16 cellular contexts compared by ENCODE assay signal in the genomic region with DNA sequence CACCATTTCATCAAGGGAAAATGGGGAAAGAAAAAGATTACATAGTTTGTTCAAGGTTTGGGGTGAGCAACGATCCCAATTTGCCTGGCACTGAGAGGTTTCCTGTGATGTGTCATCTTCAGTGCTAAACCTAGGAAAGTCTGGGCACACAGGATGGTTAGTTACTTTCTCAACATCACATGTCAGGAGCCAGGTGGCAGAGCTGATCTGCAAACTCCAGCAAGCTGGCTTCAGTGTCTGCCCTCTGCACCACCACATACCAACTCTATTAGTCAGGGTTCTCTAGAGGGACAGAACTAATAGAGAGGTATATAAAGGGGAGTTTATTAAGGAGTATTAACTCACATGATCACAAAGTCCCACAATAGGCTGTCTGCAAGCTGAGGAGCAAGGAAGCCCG. TPM values are rescaled to one million over a fixed set of nuclear protein-coding genes. Genes with fewer than 3 reads are reported as not detected.
DNase-seq lines count a peak whose midpoint lies in the region; ATAC-seq, FAIRE-seq and TF ChIP-seq lines count a peak whose summit lies in the region.
"Had no signal": no experiment of that assay in that cellular context is flagged by ENCODE, and none has a peak within 500 bp of the region (broad histone marks: within the 10 kb centered on the region; RNA-seq: fewer than 3 reads in every experiment).

No MANE protein-coding gene starts in this region.

- H3K4me3 Mint-ChIP-seq in activated CD8-positive, alpha-beta memory T cell treated with anti-CD3 and anti-CD28 coated beads, Interleukin-2, amount 10 ng/mL, durations not matched to agents 7 days and 5 days = no peak overlapping the region
- no peak overlapping the region for H3K4me3 Mint-ChIP-seq in natural killer cell
- H3K4me3 Mint-ChIP-seq: activated T-cell treated with anti-CD3 and anti-CD28 coated beads, Interleukin-2, amount 50 U/mL, for 4 hours; natural killer cell treated with Interleukin-12 subunit alpha and Interleukin-12 subunit beta and Interleukin-15 and Interleukin-18, amount 100 ng/mL, for 72 hours had no signal

- CTCF ChIA-PET in activated CD8-positive, alpha-beta memory T cell treated with anti-CD3 and anti-CD28 coated beads, Interleukin-2, amount 10 ng/mL, durations not matched to agents 7 days and 5 days (lab: Charles Lee) = no interaction called here

- H3K27me3 ChIP-seq in adipocyte (replicated peaks; ENCODE audit: control insufficient read depth, insufficient read depth, low read length) (no peaks in the 10 kb centered on the region), foreskin keratinocyte (peaks cover 10% of the 10 kb centered on the region)
- H3K27me3 ChIP-seq: colonic mucosa, testis had no signal

- peaks cover 22% of the 10 kb centered on the region for H3K4me1 ChIP-seq in adipocyte (ENCODE audit: control insufficient read depth, insufficient read depth, low read length)
- no peaks in the 10 kb centered on the region for H3K4me1 ChIP-seq in foreskin keratinocyte
- H3K4me1 ChIP-seq in kidney (ENCODE audit: control insufficient read depth in 1 of 2, insufficient read depth in 1 of 2, low read depth in 1 of 2, low read length in 2 of 2) = no peaks in the 10 kb centered on the region
- H3K4me1 ChIP-seq: testis had no signal

- H3K36me3 Mint-ChIP-seq in activated CD8-positive, alpha-beta memory T cell treated with anti-CD3 and anti-CD28 coated beads, Interleukin-2, amount 10 ng/mL, durations not matched to agents 7 days and 5 days = no peaks in the 10 kb centered on the region
- H3K36me3 Mint-ChIP-seq in natural killer cell = no peaks in the 10 kb centered on the region

- intact Hi-C loops in kidney (cut with DNase I) = no loop called here
- intact Hi-C loops in natural killer cell (cut with micrococcal nuclease) = no loop called here

- no peak for TF ChIP-seq CTCF in foreskin keratinocyte (conservative IDR thresholded peaks at IDR 0.05)
- no peak for TF ChIP-seq CTCF in kidney (IDR thresholded peaks at IDR 0.05; ENCODE audit: borderline replicate concordance, extremely low read depth, insufficient read depth)
- no peak for TF ChIP-seq CTCF in natural killer cell (IDR thresholded peaks at IDR 0.05)

- in situ Hi-C loops in ACHN (cut with HindIII; ENCODE audit: low pct_ligation_motif_present, low pct_unique_long_range_greater_than_20kb, low sequenced_read_pairs) = no loop called here

- ATAC-seq in foreskin keratinocyte = peak; percentile 74
- no peak for ATAC-seq in activated CD8-positive, alpha-beta memory T cell treated with anti-CD3 and anti-CD28 coated beads, Interleukin-2, amount 10 ng/mL, durations not matched to agents 7 days and 5 days
- no peak for ATAC-seq in natural killer cell
- ATAC-seq: activated T-cell treated with anti-CD3 and anti-CD28 coated beads, Interleukin-2, amount 50 U/mL, for 4 hours; natural killer cell treated with Interleukin-12 subunit alpha and Interleukin-12 subunit beta and Interleukin-15 and Interleukin-18, amount 100 ng/mL, for 72 hours had no signal

- H3K9me3 ChIP-seq in adipocyte (ENCODE audit: control insufficient read depth, low read length) (no peaks in the 10 kb centered on the region), kidney (ENCODE audit: control insufficient read depth in 1 of 2, low read length in 2 of 2) (no peaks in the 10 kb centered on the region)
- H3K9me3 ChIP-seq: colonic mucosa, testis had no signal

- no peaks in the 10 kb centered on the region for H3K27me3 Mint-ChIP-seq in activated CD8-positive, alpha-beta memory T cell treated with anti-CD3 and anti-CD28 coated beads, Interleukin-2, amount 10 ng/mL, durations not matched to agents 7 days and 5 days
- peaks cover 10 to 37% of the 10 kb centered on the region in 2 donors for H3K27me3 Mint-ChIP-seq in natural killer cell (ENCODE audit: low read depth in 2 of 2)

- no peaks in the 10 kb centered on the region for H3K4me1 Mint-ChIP-seq in activated CD8-positive, alpha-beta memory T cell treated with anti-CD3 and anti-CD28 coated beads, Interleukin-2, amount 10 ng/mL, durations not matched to agents 7 days and 5 days
- no peaks in the 10 kb centered on the region for H3K4me1 Mint-ChIP-seq in natural killer cell

- peaks cover 4% of the 10 kb centered on the region for H3K9me3 Mint-ChIP-seq in activated CD8-positive, alpha-beta memory T cell treated with anti-CD3 and anti-CD28 coated beads, Interleukin-2, amount 10 ng/mL, durations not matched to agents 7 days and 5 days (ENCODE audit: low read depth)
- peaks cover 0 to 2% of the 10 kb centered on the region in 2 donors for H3K9me3 Mint-ChIP-seq in natural killer cell

- H3K9ac ChIP-seq in adipocyte (ENCODE audit: low read length) (no peak overlapping the region), kidney (ENCODE audit: low read length in 2 of 2) (no peak overlapping the region)

- FAIRE-seq in kidney (lab: Jason Lieb, UNC) = no peak

- H3K4me3 ChIP-seq in adipocyte (ENCODE audit: low read length) = no peak overlapping the region
- H3K4me3 ChIP-seq in kidney (ENCODE audit: low read length in 2 of 2) = no peak overlapping the region
- H3K4me3 ChIP-seq: colonic mucosa, lung, testis had no signal

- H3K27ac ChIP-seq in foreskin keratinocyte = no peak overlapping the region
- H3K27ac ChIP-seq in kidney (ENCODE audit: low read depth in 2 of 2, low read length in 2 of 2) = no peak overlapping the region
- H3K27ac ChIP-seq: colonic mucosa, testis had no signal

- DNase-seq in ACHN = peak; percentile 70
- peak; percentile 49 for DNase-seq in HT-29 (ENCODE audit: low spot score)
- peak; percentile 33 for DNase-seq in adipocyte (ENCODE audit: low read depth)
- DNase-seq in foreskin keratinocyte = peak; percentile 29 to 71
- no peak for DNase-seq in 8988T
- DNase-seq in kidney = no peak
- DNase-seq in activated CD8-positive, alpha-beta memory T cell treated with anti-CD3 and anti-CD28 coated beads, Interleukin-2, amount 10 ng/mL, durations not matched to agents 7 days and 5 days = no peak
- DNase-seq in natural killer cell = no peak
- DNase-seq: activated CD4-positive, alpha-beta T cell treated with anti-CD3 and anti-CD28 coated beads, Interleukin-2, amount 50 U/mL, for 1 hour; activated T-cell treated with anti-CD3 and anti-CD28 coated beads, Interleukin-2, amount 50 U/mL, for 4 hours; colonic mucosa; NCI-H1105 treated with DMSO at 0.1 percent for 48 hours; NK-92 treated with Interleukin-12 subunit alpha and Interleukin-12 subunit beta, amount 100 ng/mL, for 24 hours; testis had no signal

- H3K36me3 ChIP-seq in adipocyte (ENCODE audit: control insufficient read depth, insufficient read depth, low read length, severe bottlenecking) (peaks cover 24% of the 10 kb centered on the region), kidney (ENCODE audit: control insufficient read depth in 1 of 2, insufficient read depth in 2 of 2, low read length in 2 of 2) (no peaks in the 10 kb centered on the region)
- H3K36me3 ChIP-seq: colonic mucosa had no signal

- H3K27ac Mint-ChIP-seq in activated CD8-positive, alpha-beta memory T cell treated with anti-CD3 and anti-CD28 coated beads, Interleukin-2, amount 10 ng/mL, durations not matched to agents 7 days and 5 days = no peak overlapping the region
- no peak overlapping the region for H3K27ac Mint-ChIP-seq in natural killer cell
- H3K27ac Mint-ChIP-seq: natural killer cell treated with Interleukin-12 subunit alpha and Interleukin-12 subunit beta and Interleukin-15 and Interleukin-18, amount 100 ng/mL, for 72 hours had no signal

RNA-seq across cellular contexts. Expression of a gene that starts 11.3 kb away (rescaled TPM):
- total RNA-seq in HT-29 (2014; rRNA removed; shearing (Covaris generic)) = not detected in 2 replicates
- total RNA-seq in foreskin keratinocyte (0.04 and 0.07 TPM in 2 replicates), kidney (3.3 TPM), natural killer cell (1 to 10 TPM; 1.6 to 1.9 (median 1.8) TPM)
- polyA plus RNA-seq in foreskin keratinocyte (0.04 TPM in 1 of 2 replicates, not detected in the other), kidney (ENCODE audit: insufficient read depth, low read depth, low replicate concordance) (0.26 TPM)
- under 1 TPM in 1 of 2 experiments, not detected in 1; 0.67 TPM for total RNA-seq in activated CD8-positive, alpha-beta memory T cell treated with anti-CD3 and anti-CD28 coated beads, Interleukin-2, amount 10 ng/mL, durations not matched to agents 7 days and 5 days

Comparison
In these comparisons a context has a peak if more than half of its experiments do, and no peak if none do; other contexts are left out.
1. DNase-seq: peak in ACHN (single experiment), HT-29 (single experiment), adipocyte (single experiment) and foreskin keratinocyte (2 of 2); none in 8988T (single experiment), kidney (single experiment), activated CD8-positive, alpha-beta memory T cell treated with anti-CD3 and anti-CD28 coated beads, Interleukin-2, amount 10 ng/mL, durations not matched to agents 7 days and 5 days (single experiment) and natural killer cell (single experiment).